In genomic region chr5:178222292-178222691, GRCh38 we compare ENCODE assay signal across 1 cellular context.
TF ChIP-seq lines count a peak whose summit lies in the region.

No MANE protein-coding gene starts in this region.

TF ChIP-seq in K562, 482 proteins besides CTCF, POLR2A, EP300 and RAD21:
- TF ChIP-seq L3MBTL2 (IDR thresholded peaks at IDR 0.05) (no peak), POLR2G (IDR thresholded peaks at IDR 0.05; ENCODE audit: low read depth, low read length) (peak; percentile 77), RBFOX2 (IDR thresholded peaks at IDR 0.05; ENCODE audit: low read depth, low read length) (peak; percentile 33; the same call in 1 of the 2 replicates)
